ENCODE assay signal across 8 cellular contexts in genomic region chr7:152465118-152465387, GRCh38. TPM values are rescaled to one million over a fixed set of nuclear protein-coding genes. Genes with fewer than 3 reads are reported as not detected.
A peak's percentile ranks its signal among the peaks of the same experiment; 100 is the strongest.
DNase-seq lines count a peak whose midpoint lies in the region; ATAC-seq and TF ChIP-seq lines count a peak whose summit lies in the region.

No MANE protein-coding gene starts in this region.

- CTCF ChIA-PET in CD4-positive, alpha-beta T cell (lab: Charles Lee) = no interaction called here

- peak overlapping the region; percentile 89 for H3K9ac ChIP-seq in NT2/D1 (ENCODE audit: insufficient read length, low read depth)
- H3K9ac ChIP-seq in endocrine pancreas (ENCODE audit: control insufficient read depth, insufficient read depth, low read length) = no peak overlapping the region

- no peak overlapping the region for H3K27ac ChIP-seq in CD4-positive, alpha-beta T cell (ENCODE audit: low read depth, low read length)
- peak overlapping the region; percentile 99 for H3K27ac ChIP-seq in neutrophil

- no peaks in the 10 kb centered on the region for H3K27me3 Mint-ChIP-seq in CD4-positive, alpha-beta T cell

- peak overlapping the region; percentile 67 for H3K4me3 ChIP-seq in NT2/D1 (ENCODE audit: insufficient read length, low read depth)
- peak overlapping the region; percentile 92 for H3K4me3 ChIP-seq in endocrine pancreas (ENCODE audit: control insufficient read depth, insufficient read depth, low read length)
- peak overlapping the region; percentile 80 to 81 for H3K4me3 ChIP-seq in neutrophil (ENCODE audit: low read depth in 1 of 2, low read length in 1 of 2)

- H3K4me1 ChIP-seq in NT2/D1 (ENCODE audit: insufficient read depth, insufficient read length) (peaks cover 6% of the 10 kb centered on the region), endocrine pancreas (ENCODE audit: control insufficient read depth, insufficient read depth, low read length) (no peaks in the 10 kb centered on the region), neutrophil (ENCODE audit: control insufficient read depth in 1 of 2, insufficient read depth in 1 of 2, low read depth in 1 of 2, low read length in 1 of 2) (peaks cover 16 to 17% of the 10 kb centered on the region in 2 experiments)

- no peak for ATAC-seq in CD4-positive, alpha-beta T cell (ENCODE audit: poor library complexity)
- ATAC-seq in HG03520 (IDR thresholded peaks at IDR 0.05; ENCODE audit: unreplicated experiment) = no peak

- H3K4me1 Mint-ChIP-seq in CD4-positive, alpha-beta T cell (ENCODE audit: low read depth) = peaks cover 6% of the 10 kb centered on the region

- no peaks in the 10 kb centered on the region for H3K9me3 ChIP-seq in CD4-positive, alpha-beta T cell (ENCODE audit: control insufficient read depth, low read length)
- H3K9me3 ChIP-seq in NT2/D1 (ENCODE audit: insufficient read depth, low read length) (no peaks in the 10 kb centered on the region), endocrine pancreas (ENCODE audit: control insufficient read depth, low read length) (no peaks in the 10 kb centered on the region), neutrophil (no peaks in the 10 kb centered on the region)

- H3K36me3 Mint-ChIP-seq in CD4-positive, alpha-beta T cell (ENCODE audit: low read depth) = peaks cover 4% of the 10 kb centered on the region

- H3K36me3 ChIP-seq in NT2/D1 (ENCODE audit: insufficient read depth, insufficient read length, low read length) = no peaks in the 10 kb centered on the region
- no peaks in the 10 kb centered on the region for H3K36me3 ChIP-seq in endocrine pancreas (ENCODE audit: control insufficient read depth, insufficient read depth, low read length)
- no peaks in the 10 kb centered on the region for H3K36me3 ChIP-seq in neutrophil

- peak overlapping the region; percentile 77 for H3K27ac Mint-ChIP-seq in CD4-positive, alpha-beta T cell

- H3K27me3 ChIP-seq in CD4-positive, alpha-beta T cell (ENCODE audit: control insufficient read depth, insufficient read depth, low read length) = no peaks in the 10 kb centered on the region
- no peaks in the 10 kb centered on the region for H3K27me3 ChIP-seq in NT2/D1 (ENCODE audit: insufficient read depth, insufficient read length)
- H3K27me3 ChIP-seq in endocrine pancreas (ENCODE audit: control insufficient read depth, insufficient read depth, low read length) = no peaks in the 10 kb centered on the region
- no peaks in the 10 kb centered on the region for H3K27me3 ChIP-seq in neutrophil

- peak overlapping the region; percentile 95 for H3K4me3 Mint-ChIP-seq in CD4-positive, alpha-beta T cell

- POLR2A ChIA-PET in CD4-positive, alpha-beta T cell (lab: Charles Lee) = interaction anchor here (0.6 to 2.4 kb wide), 5 partner anchors 28 to 191 kb away, joined by 3 to 31 read pairs (median 4); partner anchors contain the start of gene KMT2C

- H3K9me3 Mint-ChIP-seq in CD4-positive, alpha-beta T cell = no peaks in the 10 kb centered on the region

- no peak for DNase-seq in CD4-positive, alpha-beta T cell
- DNase-seq in NT2/D1 (ENCODE audit: low read depth, low spot score) (no peak), A172 (ENCODE audit: low spot score) (no peak), nucleus accumbens (lab: John Stamatoyannopoulos, UW) (no peak)
- no peak for DNase-seq in activated CD4-positive, alpha-beta T cell treated with anti-CD3 and anti-CD28 coated beads, Interleukin-2, amount 50 U/mL, for 48 hours

- intact Hi-C loops in CD4-positive, alpha-beta T cell (cut with DNase I, micrococcal nuclease) = loop anchor here (2.0 to 10.0 kb wide), 3 partner anchors 210 to 590 kb away; partner anchors contain the start of genes PRKAG2 (in 1 of the 2) and XRCC2 (in 1 of the 2)

- no peak for TF ChIP-seq CTCF in CD4-positive, alpha-beta T cell (IDR thresholded peaks at IDR 0.05)
- TF ChIP-seq CTCF in neutrophil (IDR thresholded peaks at IDR 0.05) = no peak

RNA-seq across cellular contexts. Expression of gene KMT2C, which starts 29.2 kb away (rescaled TPM):
- 100 to 1,000 TPM; 113 to 118 TPM for total RNA-seq in CD4-positive, alpha-beta T cell
- total RNA-seq in A172 (2014; rRNA removed; shearing (Covaris generic)) = 9.5 and 11.3 TPM in 2 replicates
